12 cellular contexts compared by ENCODE assay signal in genomic region chr5:18744441-18744840, GRCh38.
DNase-seq lines count a peak whose midpoint lies in the region; ATAC-seq, FAIRE-seq and TF ChIP-seq lines count a peak whose summit lies in the region.
"Had no signal": no experiment of that assay in that cellular context is flagged by ENCODE, and none has a peak within 500 bp of the region (broad histone marks: within the 10 kb centered on the region; RNA-seq: fewer than 3 reads in every experiment).

No MANE protein-coding gene starts in this region.

- TF ChIP-seq CTCF in DND-41 (IDR thresholded peaks at IDR 0.05; ENCODE audit: borderline replicate concordance, extremely low read depth, low read length, poor library complexity, severe bottlenecking), result no peak
- TF ChIP-seq CTCF in Panc1 (IDR thresholded peaks at IDR 0.05), result no peak
- TF ChIP-seq CTCF in esophagus muscularis mucosa (IDR thresholded peaks at IDR 0.05), result no peak
- TF ChIP-seq CTCF in pancreas (IDR thresholded peaks at IDR 0.05), result no peak

- TF ChIP-seq POLR2A in esophagus muscularis mucosa (IDR thresholded peaks at IDR 0.05; ENCODE audit: low read depth), result no peak

- TF ChIP-seq EP300 in esophagus muscularis mucosa (IDR thresholded peaks at IDR 0.05), result no peak

- in situ Hi-C loops in Panc1 (cut with HindIII; ENCODE audit: low pct_unique_long_range_greater_than_20kb, low sequenced_read_pairs), result no loop called here

- peaks cover 63% of the 10 kb centered on the region for H3K79me2 ChIP-seq in DND-41 (ENCODE audit: insufficient read depth, low read length)

- H3K4me3 ChIP-seq in DND-41 (ENCODE audit: low read depth in 1 of 2, low read length in 2 of 2) (peak overlapping the region; percentile 13 to 73; a peak in 3 of 4 replicates), Panc1 (ENCODE audit: low read depth in 2 of 2, low read length in 2 of 2) (peak overlapping the region in 1 of 2 experiments; percentile 80; a peak in 2 of 4 replicates), esophagus muscularis mucosa (no peak overlapping the region), pancreas (no peak overlapping the region)

- ATAC-seq in DND-41 (ENCODE audit: insufficient read depth, low read depth) (peak; percentile 20; the same call in 2 of the 3 replicates), GM19455 (IDR thresholded peaks at IDR 0.05; ENCODE audit: unreplicated experiment) (peak; percentile 6), Panc1 (no peak), pancreas (no peak)

- peak overlapping the region; percentile 57 for H2AFZ ChIP-seq in DND-41 (ENCODE audit: low read depth, low read length)

- H3K9ac ChIP-seq in DND-41 (ENCODE audit: low read depth, low read length), result peak overlapping the region; percentile 93

- BruUV-seq in Panc1 (replicated peaks; lab: Mats Ljungman, UMichigan), result no TSS peak

- H3K27me3 ChIP-seq in DND-41 (ENCODE audit: insufficient read depth, low read length, poor library complexity) (no peaks in the 10 kb centered on the region), Panc1 (ENCODE audit: control insufficient read depth, insufficient read depth, low read length) (no peaks in the 10 kb centered on the region), esophagus muscularis mucosa (no peaks in the 10 kb centered on the region), pancreas (no peaks in the 10 kb centered on the region)
- H3K27me3 ChIP-seq: stomach had no signal

- H3K9me3 ChIP-seq in DND-41 (ENCODE audit: insufficient read depth, low read length, severe bottlenecking) (no peaks in the 10 kb centered on the region), Panc1 (ENCODE audit: control insufficient read depth, insufficient read depth, low read depth, low read length) (no peaks in the 10 kb centered on the region; the same call in 1 of the 2 replicates), esophagus muscularis mucosa (no peaks in the 10 kb centered on the region), pancreas (no peaks in the 10 kb centered on the region)
- H3K9me3 ChIP-seq: stomach had no signal

- DNase-seq in DND-41 (peak; percentile 24), Panc1 (ENCODE audit: low read depth, low spot score) (no peak), esophagus muscularis mucosa (ENCODE audit: extremely low spot score) (peak; percentile 77), NCI-H1417 (lab: John Stamatoyannopoulos, UW) (no peak), pancreas (no peak), NCI-H2107 treated with DMSO at 0.1 percent for 48 hours (lab: John Stamatoyannopoulos, UW; ENCODE audit: unreplicated experiment) (no peak), SKM-1 treated with dmso at 0.1 percent for 144 hours (lab: John Stamatoyannopoulos, UW; ENCODE audit: unreplicated experiment) (no peak)
- DNase-seq: endodermal cell, hippocampal formation, stomach had no signal

- POLR2A ChIA-PET in Panc1 (lab: Charles Lee), result no interaction called here

- H3K27ac ChIP-seq in DND-41 (ENCODE audit: low read length), result peak overlapping the region; percentile 98
- peak overlapping the region; percentile 13; the same call in 1 of the 2 replicates for H3K27ac ChIP-seq in Panc1 (ENCODE audit: low read length)
- H3K27ac ChIP-seq in esophagus muscularis mucosa (replicated peaks in 1 of 4), result no peak overlapping the region
- H3K27ac ChIP-seq in pancreas, result no peak overlapping the region

- H3K4me2 ChIP-seq in DND-41 (ENCODE audit: insufficient read depth, low read length), result peak overlapping the region; percentile 70

- FAIRE-seq in pancreas (lab: Jason Lieb, UNC), result no peak
- FAIRE-seq: small intestine had no signal

- intact Hi-C loops in Panc1 (cut with micrococcal nuclease; ENCODE audit: unreplicated experiment), result no loop called here
- intact Hi-C loops in esophagus muscularis mucosa (cut with DNase I), result no loop called here
- intact Hi-C loops in pancreas (cut with DNase I), result no loop called here

- CTCF ChIA-PET in Panc1 (lab: Charles Lee), result no interaction called here

- H3K36me3 ChIP-seq in DND-41 (ENCODE audit: insufficient read depth, low read length) (peaks cover 9% of the 10 kb centered on the region), Panc1 (ENCODE audit: control insufficient read depth, insufficient read depth, low read length) (no peaks in the 10 kb centered on the region), esophagus muscularis mucosa (no peaks in the 10 kb centered on the region), pancreas (no peaks in the 10 kb centered on the region)
- H3K36me3 ChIP-seq: stomach had no signal

- peaks cover 54% of the 10 kb centered on the region for H3K4me1 ChIP-seq in DND-41 (ENCODE audit: insufficient read depth, low read length)
- no peaks in the 10 kb centered on the region; the same call in 1 of the 2 replicates for H3K4me1 ChIP-seq in Panc1 (ENCODE audit: control insufficient read depth, insufficient read depth, low read length)
- H3K4me1 ChIP-seq in esophagus muscularis mucosa, result no peaks in the 10 kb centered on the region
- no peaks in the 10 kb centered on the region for H3K4me1 ChIP-seq in pancreas
- H3K4me1 ChIP-seq: stomach had no signal

- H4K20me1 ChIP-seq in DND-41 (ENCODE audit: insufficient read depth, low read length), result no peaks in the 10 kb centered on the region

- WGBS in esophagus muscularis mucosa, result 83% methylated on average over 3 of the region's 3 CpGs
- 53 to 67% methylated on average over 3 of the region's 3 CpGs for WGBS in pancreas, 2 donors

Comparison
In these comparisons a context has a peak if more than half of its experiments do, and no peak if none do; other contexts are left out.
1. ATAC-seq: peak in DND-41 (single experiment) and GM19455 (single experiment); none in Panc1 (single experiment) and pancreas (0 of 4).
2. DNase-seq: peak in DND-41 (single experiment) and esophagus muscularis mucosa (single experiment); none in Panc1 (single experiment), NCI-H1417 (0 of 3), pancreas (0 of 6), NCI-H2107 treated with DMSO at 0.1 percent for 48 hours (single experiment) and SKM-1 treated with dmso at 0.1 percent for 144 hours (single experiment).
3. H3K27ac ChIP-seq: peak in DND-41 (single experiment) and Panc1 (single experiment); none in esophagus muscularis mucosa (0 of 4) and pancreas (0 of 4).
4. H3K4me3 ChIP-seq: peak in DND-41 (2 of 2); none in esophagus muscularis mucosa (0 of 4) and pancreas (0 of 4).